ENCODE assay signal across 8 cellular contexts in the genomic region with DNA sequence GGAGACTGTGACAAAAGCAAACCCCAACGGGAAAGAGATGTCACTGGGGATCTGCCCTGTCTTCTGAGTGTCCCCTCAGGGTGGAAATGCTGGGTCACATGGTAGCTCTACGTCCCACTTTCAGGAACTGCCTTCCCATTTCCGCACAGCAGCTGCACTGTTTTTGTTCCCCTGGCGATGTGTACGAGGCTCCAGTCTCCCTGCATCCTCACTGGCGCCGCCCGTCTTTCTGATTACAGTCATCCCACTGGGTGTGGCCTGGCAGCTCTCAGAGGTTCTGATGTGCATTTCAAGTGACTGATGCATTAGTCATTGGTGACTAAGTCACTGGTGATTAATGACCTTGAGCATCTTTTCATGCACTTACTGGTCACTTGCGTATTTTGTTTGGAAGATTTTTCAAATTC. TPM values are rescaled to one million over a fixed set of nuclear protein-coding genes. Genes with fewer than 3 reads are reported as not detected.
DNase-seq lines count a peak whose midpoint lies in the region; ATAC-seq, FAIRE-seq and TF ChIP-seq lines count a peak whose summit lies in the region.

No MANE protein-coding gene starts in this region.

- H3K4me1 Mint-ChIP-seq in progenitor cell of endocrine pancreas (ENCODE audit: low read depth), result no peaks in the 10 kb centered on the region

- peaks cover 13% of the 10 kb centered on the region for H3K4me1 ChIP-seq in GM12878 (ENCODE audit: control insufficient read depth, insufficient read depth, low read length)
- H3K4me1 ChIP-seq in kidney (ENCODE audit: control insufficient read depth in 1 of 2, insufficient read depth in 1 of 2, low read depth in 1 of 2, low read length in 2 of 2), result no peaks in the 10 kb centered on the region

- no TSS peak for BruUV-seq in GM12878 (replicated peaks; lab: Mats Ljungman, UMichigan)

- SMC1A ChIA-PET in GM12878 (lab: Charles Lee; ENCODE audit: uncharacterized antibody, unreplicated experiment), result interaction anchor here (1.2 kb wide), 1 partner anchor 14 kb away, joined by 3 read pairs; no protein-coding TSS in a partner anchor

- TF ChIP-seq EP300 in GM12878 (IDR thresholded peaks at IDR 0.05; ENCODE audit: borderline replicate concordance in 1 of 2, control insufficient read depth in 1 of 2, low read depth in 2 of 2, low read length in 2 of 2), result no peak

- peak; percentile 100 for DNase-seq in EL
- DNase-seq in RKO (ENCODE audit: low spot score), result peak; percentile 99
- no peak for DNase-seq in GM12878 (ENCODE audit: low read depth, low spot score)
- DNase-seq in kidney, result peak; percentile 85
- DNase-seq in stimulated activated CD4-positive, alpha-beta T cell treated with anti-CD3 and anti-CD28 coated beads, Interleukin-4, amount 100 ng/mL, for 4 hours, result peak; percentile 60 to 77
- no peak for DNase-seq in OCI-M2 (lab: John Stamatoyannopoulos, UW; ENCODE audit: unreplicated experiment)
- DNase-seq in progenitor cell of endocrine pancreas (ENCODE audit: low spot score, unreplicated experiment), result no peak

- intact Hi-C loops in GM12878 (cut with micrococcal nuclease; ENCODE audit: unreplicated experiment) (no loop called here), kidney (cut with DNase I) (no loop called here)

- no peaks in the 10 kb centered on the region for H3K27me3 ChIP-seq in GM12878 (replicated peaks in 1 of 2; ENCODE audit: control insufficient read depth in 2 of 2, insufficient read depth in 2 of 2, low read length in 1 of 2)

- H3K36me3 ChIP-seq in GM12878 (ENCODE audit: control insufficient read depth in 2 of 2, insufficient read depth in 2 of 2, low read length in 1 of 2) (peaks cover 3 to 27% of the 10 kb centered on the region in 2 experiments), kidney (ENCODE audit: control insufficient read depth in 1 of 2, insufficient read depth in 2 of 2, low read length in 2 of 2) (peaks cover 20 to 27% of the 10 kb centered on the region in 2 donors)

- no peak overlapping the region for H3K9ac ChIP-seq in GM12878 (ENCODE audit: control insufficient read depth, insufficient read depth, low read length)
- H3K9ac ChIP-seq in kidney (ENCODE audit: low read length in 2 of 2), result no peak overlapping the region

- H3K36me3 Mint-ChIP-seq in progenitor cell of endocrine pancreas (ENCODE audit: insufficient read depth), result peaks cover 17% of the 10 kb centered on the region

- in situ Hi-C loops in GM12878 (cut with MboI), result no loop called here

- ATAC-seq in GM12878 (no peak), HG03280 (IDR thresholded peaks at IDR 0.05; ENCODE audit: unreplicated experiment) (no peak)

- H3K79me2 ChIP-seq in GM12878 (ENCODE audit: control insufficient read depth, insufficient read depth, low read length), result no peaks in the 10 kb centered on the region; the same call in 1 of the 2 replicates

- H4K20me1 ChIP-seq in GM12878 (ENCODE audit: control insufficient read depth, insufficient read depth), result no peaks in the 10 kb centered on the region

- H3K4me2 ChIP-seq in GM12878 (ENCODE audit: control insufficient read depth, insufficient read depth), result no peak overlapping the region

- TF ChIP-seq POLR2A in GM12878 (IDR thresholded peaks at IDR 0.05; ENCODE audit: low read depth, low read length), result no peak

- H2AFZ ChIP-seq in GM12878 (ENCODE audit: control insufficient read depth, low read depth, low read length), result no peak overlapping the region

- H3K27ac Mint-ChIP-seq in progenitor cell of endocrine pancreas, result no peak overlapping the region

- CTCF ChIA-PET in GM12878 (lab: Yijun Ruan, JAX), result no interaction called here

- no peak for FAIRE-seq in GM12878 (lab: Jason Lieb, UNC)
- no peak for FAIRE-seq in kidney (lab: Jason Lieb, UNC)

- H3K27ac ChIP-seq in GM12878 (ENCODE audit: control insufficient read depth, insufficient read depth) (no peak overlapping the region), kidney (ENCODE audit: low read depth in 2 of 2, low read length in 2 of 2) (no peak overlapping the region)

- H3K9me3 ChIP-seq in GM12878 (replicated peaks; ENCODE audit: control insufficient read depth, insufficient read depth, low read length) (peaks cover 13% of the 10 kb centered on the region; the same call in 2 of the 3 replicates), kidney (ENCODE audit: control insufficient read depth in 1 of 2, low read length in 2 of 2) (no peaks in the 10 kb centered on the region)

- no peak for TF ChIP-seq RAD21 in GM12878 (IDR thresholded peaks at IDR 0.05; ENCODE audit: insufficient read depth, low read depth, low read length)

- H3K4me3 Mint-ChIP-seq in progenitor cell of endocrine pancreas (ENCODE audit: low read depth), result no peak overlapping the region

- no peaks in the 10 kb centered on the region for H3K27me3 Mint-ChIP-seq in progenitor cell of endocrine pancreas

- POLR2A ChIA-PET in GM12878 (lab: Charles Lee), result interaction anchor here (0.5 kb wide), 1 partner anchor 933 kb away, joined by 3 read pairs; no protein-coding TSS in a partner anchor

- H3K9me3 Mint-ChIP-seq in progenitor cell of endocrine pancreas (ENCODE audit: low read depth), result no peaks in the 10 kb centered on the region

- H3K4me3 ChIP-seq in GM12878 (no peak overlapping the region), kidney (ENCODE audit: low read length in 2 of 2) (no peak overlapping the region)

- TF ChIP-seq CTCF in GM12878 (IDR thresholded peaks at IDR 0.05 in 2 of 3, conservative IDR thresholded peaks at IDR 0.05 in 1 of 3; ENCODE audit: control insufficient read depth in 2 of 3, extremely low read depth in 1 of 3, insufficient read depth in 1 of 3, low read depth in 3 of 3, low read length in 3 of 3) (no peak), kidney (IDR thresholded peaks at IDR 0.05; ENCODE audit: borderline replicate concordance, extremely low read depth, insufficient read depth) (no peak), progenitor cell of endocrine pancreas (IDR thresholded peaks at IDR 0.05; ENCODE audit: unreplicated experiment) (no peak)

- over 99% methylated on average over 9 of the region's 9 CpGs for WGBS in GM12878 (ENCODE audit: insufficient coverage, insufficient replicate concordance, low lambda C conversion rate, missing lambda C conversion rate)

- RAD21 ChIA-PET in GM12878 (lab: Charles Lee; ENCODE audit: unreplicated experiment), result no interaction called here

RNA-seq across cellular contexts. Expression of gene PCID2, which starts 21.2 kb away (rescaled TPM):
- total RNA-seq in GM12878 (2013; cell fraction: nucleolus; rRNA removed), result 259 and 265 TPM in 2 replicates
- total RNA-seq in GM12878 (2014; rRNA removed) (53.5 and 61.0 TPM in 2 replicates), GM12878 (2014; rRNA removed; fragmentation: Illumina TruSeq; extraction: Trizol) (44.6 and 46.1 TPM in 2 replicates), GM12878 (2021) (37.0 and 37.6 TPM in 2 replicates), kidney (34.9 TPM), progenitor cell of endocrine pancreas (52.1 and 58.7 TPM in 2 replicates)
- 32.5 TPM for polyA plus RNA-seq in GM12878 (2011; ENCODE audit: low read depth)
- polyA plus RNA-seq in GM12878 (2011; rRNA removed) (98.1 and 107 TPM in 2 replicates), GM12878 (2014; fragmentation: Illumina TruSeq; extraction: Trizol) (47.2 and 57.0 TPM in 2 replicates), GM12878 (2014; fragmentation: Nextera tagmentation; extraction: Ambion mirVana) (10 to 100 TPM; 65.4 to 71.8 TPM), GM12878 (2014; rRNA removed) (48.3 and 54.4 TPM in 2 replicates), GM12878 (2016; fragmentation: Nextera tagmentation; extraction: Ambion mirVana) (10 to 100 TPM; 62.1 to 70.0 TPM), kidney (ENCODE audit: insufficient read depth, low read depth, low replicate concordance) (22.9 TPM)
- polyA plus RNA-seq in GM12878 (2011; cell fraction: cytosol; rRNA removed), result 47.3 and 48.2 TPM in 2 replicates
- polyA plus RNA-seq in GM12878 (2011; cell fraction: nucleus; rRNA removed), result 104 and 109 TPM in 2 replicates
- polyA plus RNA-seq in GM12878 (2012), result 39.0 and 42.4 TPM in 2 replicates
- polyA minus RNA-seq in GM12878 (2011; rRNA and poly(A)+ RNA removed), result 53.5 and 76.1 TPM in 2 replicates
- 15.5 and 16.0 TPM in 2 replicates for polyA minus RNA-seq in GM12878 (2011; cell fraction: cytosol; rRNA and poly(A)+ RNA removed)
- polyA minus RNA-seq in GM12878 (2011; cell fraction: nucleus; rRNA and poly(A)+ RNA removed), result 49.1 and 52.4 TPM in 2 replicates

RNA-seq across cellular contexts. Expression of gene CUL4A, which starts 22.1 kb away (rescaled TPM):
- total RNA-seq in GM12878 (2013; cell fraction: nucleolus; rRNA removed), result 136 and 144 TPM in 2 replicates
- total RNA-seq in GM12878 (2014; rRNA removed) (73.8 and 74.3 TPM in 2 replicates), GM12878 (2014; rRNA removed; fragmentation: Illumina TruSeq; extraction: Trizol) (50.1 and 50.8 TPM in 2 replicates), GM12878 (2021) (55.7 and 60.9 TPM in 2 replicates), kidney (62.5 TPM), progenitor cell of endocrine pancreas (75.8 and 77.1 TPM in 2 replicates)
- polyA plus RNA-seq in GM12878 (2011; ENCODE audit: low read depth), result 31.1 TPM
- polyA plus RNA-seq in GM12878 (2011; rRNA removed) (40.1 and 42.3 TPM in 2 replicates), GM12878 (2014; fragmentation: Illumina TruSeq; extraction: Trizol) (45.1 and 48.0 TPM in 2 replicates), GM12878 (2014; fragmentation: Nextera tagmentation; extraction: Ambion mirVana) (10 to 100 TPM; 19.7 to 21.8 TPM), GM12878 (2014; rRNA removed) (60.4 and 60.9 TPM in 2 replicates), GM12878 (2016; fragmentation: Nextera tagmentation; extraction: Ambion mirVana) (10 to 100 TPM; 64.1 to 66.5 TPM), kidney (ENCODE audit: insufficient read depth, low read depth, low replicate concordance) (26.5 TPM)
- 30.7 and 37.1 TPM in 2 replicates for polyA plus RNA-seq in GM12878 (2011; cell fraction: cytosol; rRNA removed)
- polyA plus RNA-seq in GM12878 (2011; cell fraction: nucleus; rRNA removed), result 78.6 and 86.5 TPM in 2 replicates
- polyA plus RNA-seq in GM12878 (2012), result 40.8 and 43.4 TPM in 2 replicates
- polyA minus RNA-seq in GM12878 (2011; rRNA and poly(A)+ RNA removed), result 46.0 and 47.9 TPM in 2 replicates
- polyA minus RNA-seq in GM12878 (2011; cell fraction: cytosol; rRNA and poly(A)+ RNA removed), result 10.2 and 13.0 TPM in 2 replicates
- 39.2 and 65.7 TPM in 2 replicates for polyA minus RNA-seq in GM12878 (2011; cell fraction: nucleus; rRNA and poly(A)+ RNA removed)

RNA-seq across cellular contexts. Expression of gene PROZ, which starts 28.8 kb away (rescaled TPM):
- total RNA-seq in GM12878 (2013; cell fraction: nucleolus; rRNA removed), result not detected in 2 replicates
- total RNA-seq in GM12878 (2014; rRNA removed) (not detected in 2 replicates), GM12878 (2014; rRNA removed; fragmentation: Illumina TruSeq; extraction: Trizol) (not detected in 2 replicates), GM12878 (2021) (not detected in 2 replicates), kidney (not detected), progenitor cell of endocrine pancreas (not detected in 2 replicates)
- not detected for polyA plus RNA-seq in GM12878 (2011; ENCODE audit: low read depth)
- polyA plus RNA-seq in GM12878 (2011; rRNA removed) (not detected in 2 replicates), GM12878 (2014; fragmentation: Illumina TruSeq; extraction: Trizol) (0.07 TPM in 1 of 2 replicates, not detected in the other), GM12878 (2014; fragmentation: Nextera tagmentation; extraction: Ambion mirVana) (not detected), GM12878 (2014; rRNA removed) (not detected in 2 replicates), GM12878 (2016; fragmentation: Nextera tagmentation; extraction: Ambion mirVana) (under 1 TPM; 0.21 to 0.24 TPM), kidney (ENCODE audit: insufficient read depth, low read depth, low replicate concordance) (20.0 TPM)
- polyA plus RNA-seq in GM12878 (2011; cell fraction: cytosol; rRNA removed), result not detected in 2 replicates
- polyA plus RNA-seq in GM12878 (2011; cell fraction: nucleus; rRNA removed), result not detected in 2 replicates
- polyA plus RNA-seq in GM12878 (2012), result 0.09 and 0.14 TPM in 2 replicates
- not detected in 2 replicates for polyA minus RNA-seq in GM12878 (2011; rRNA and poly(A)+ RNA removed)
- polyA minus RNA-seq in GM12878 (2011; cell fraction: cytosol; rRNA and poly(A)+ RNA removed), result not detected in 2 replicates
- polyA minus RNA-seq in GM12878 (2011; cell fraction: nucleus; rRNA and poly(A)+ RNA removed), result not detected in 2 replicates

Comparison
In these comparisons a context has a peak if more than half of its experiments do, and no peak if none do; other contexts are left out.
1. DNase-seq: peak in EL (single experiment), RKO (single experiment), kidney (single experiment) and stimulated activated CD4-positive, alpha-beta T cell treated with anti-CD3 and anti-CD28 coated beads, Interleukin-4, amount 100 ng/mL, for 4 hours (2 of 2); none in GM12878 (single experiment), OCI-M2 (single experiment) and progenitor cell of endocrine pancreas (single experiment).